8 cellular contexts compared by ENCODE assay signal in genomic region chr15:38474155-38474757, GRCh38. TPM values are rescaled to one million over a fixed set of nuclear protein-coding genes. Genes with fewer than 3 reads are reported as not detected.
DNase-seq lines count a peak whose midpoint lies in the region; ATAC-seq lines count a peak whose summit lies in the region.

No MANE protein-coding gene starts in this region.

- DNase-seq in SIG-M5 treated with dmso at 0.1 percent for 504 hours (lab: John Stamatoyannopoulos, UW; ENCODE audit: unreplicated experiment), result peak; percentile 74
- DNase-seq in SIG-M5 (lab: John Stamatoyannopoulos, UW), result no peak
- DNase-seq in NCI-H748 treated with DMSO at 0.1 percent for 48 hours (lab: John Stamatoyannopoulos, UW), result peak; percentile 7
- peak; percentile 73 for DNase-seq in amniotic epithelial cell (ENCODE audit: low read depth)
- DNase-seq in left ventricle myocardium superior, result no peak
- peak; percentile 25 for DNase-seq in skeletal muscle cell (ENCODE audit: low read depth)

- ATAC-seq in GM19463 (IDR thresholded peaks at IDR 0.05; ENCODE audit: unreplicated experiment) (peak; percentile 98), HG03439 (IDR thresholded peaks at IDR 0.05; ENCODE audit: unreplicated experiment) (peak; percentile 97), left ventricle myocardium superior (peak; percentile 91)

- H3K4me3 ChIP-seq in skeletal muscle cell (ENCODE audit: low read depth, low read length), result no peak overlapping the region

- intact Hi-C loops in left ventricle myocardium superior (cut with micrococcal nuclease), result loop anchor here (10.0 kb wide), 1 partner anchor 211 kb away; no protein-coding TSS in a partner anchor

RNA-seq across cellular contexts. Expression of gene FAM98B, which starts 20.3 kb away (rescaled TPM):
- total RNA-seq in left ventricle myocardium superior, result 15.2 TPM

Comparison
In these comparisons a context has a peak if more than half of its experiments do, and no peak if none do; other contexts are left out.
1. DNase-seq: peak in SIG-M5 treated with dmso at 0.1 percent for 504 hours (single experiment), NCI-H748 treated with DMSO at 0.1 percent for 48 hours (single experiment), amniotic epithelial cell (single experiment) and skeletal muscle cell (single experiment); none in SIG-M5 (single experiment) and left ventricle myocardium superior (single experiment).
2. Peak in every context shown above with its lines, with median percentiles within 50 percentile points of each other: ATAC-seq.